ENCODE assay signal across 13 cellular contexts in genomic region chr11:70112017-70112434, GRCh38. TPM values are rescaled to one million over a fixed set of nuclear protein-coding genes. Genes with fewer than 3 reads are reported as not detected.
DNase-seq lines count a peak whose midpoint lies in the region; ATAC-seq and TF ChIP-seq lines count a peak whose summit lies in the region.
"Had no signal": no experiment of that assay in that cellular context is flagged by ENCODE, and none has a peak within 500 bp of the region (broad histone marks: within the 10 kb centered on the region; RNA-seq: fewer than 3 reads in every experiment).

No MANE protein-coding gene starts in this region.

- no peak overlapping the region for H3K27ac Mint-ChIP-seq in activated T-helper 1 cell treated with anti-CD3 and anti-CD28 coated beads, Interleukin-12 subunit alpha, Interleukin-12 subunit beta, Interleukin-2, Interleukin-4 antibody, amounts not matched to agents 30 ng/mL and 10 ng/mL and 1 ng/mL, durations not matched to agents 14 hours and 24 hours and 36 hours

- H3K27me3 ChIP-seq in HCT116 (ENCODE audit: insufficient read depth, low read length) (no peaks in the 10 kb centered on the region), WERI-Rb-1 (ENCODE audit: insufficient read depth, low read depth, severe bottlenecking) (no peaks in the 10 kb centered on the region)
- H3K27me3 ChIP-seq: ovary had no signal

- H4K20me1 ChIP-seq in HCT116 (ENCODE audit: insufficient read depth): no peaks in the 10 kb centered on the region

- no peak overlapping the region for H3K4me3 Mint-ChIP-seq in activated T-helper 1 cell treated with anti-CD3 and anti-CD28 coated beads, Interleukin-12 subunit alpha, Interleukin-12 subunit beta, Interleukin-2, Interleukin-4 antibody, amounts not matched to agents 30 ng/mL and 10 ng/mL and 1 ng/mL, durations not matched to agents 14 hours and 24 hours and 36 hours
- H3K4me3 Mint-ChIP-seq: central memory CD8-positive, alpha-beta T cell had no signal

- H3K4me3 ChIP-seq in HCT116 (replicated peaks in 1 of 2; ENCODE audit: low read depth in 1 of 2, low read length in 2 of 2) (no peak overlapping the region), WERI-Rb-1 (ENCODE audit: low read depth, low read length) (no peak overlapping the region)
- H3K4me3 ChIP-seq: ovary had no signal

- ATAC-seq in HCT116: no peak
- ATAC-seq in sciatic nerve: peak; percentile 63
- no peak for ATAC-seq in GM18873 (IDR thresholded peaks at IDR 0.05; ENCODE audit: low FRiP score, unreplicated experiment)

- no peaks in the 10 kb centered on the region for H3K79me2 ChIP-seq in HCT116 (ENCODE audit: insufficient read depth, low read length)

- CTCF ChIA-PET in HCT116 (lab: Charles Lee): no interaction called here

- no TSS peak for BruUV-seq in HCT116 (replicated peaks; lab: Mats Ljungman, UMichigan)

- no peaks in the 10 kb centered on the region for H3K9me2 ChIP-seq in HCT116 (ENCODE audit: insufficient read depth)

- POLR2A ChIA-PET in HCT116 (lab: Charles Lee): no interaction called here

- RAD21 ChIA-PET in HCT116 (lab: Charles Lee; ENCODE audit: low non-redundant PET in 1 of 2, low total read pairs in 2 of 2, uncharacterized antibody in 2 of 2, unreplicated experiment in 2 of 2): no interaction called here

- intact Hi-C loops in HCT116 (cut with micrococcal nuclease): no loop called here
- intact Hi-C loops in sciatic nerve (cut with DNase I): no loop called here
- intact Hi-C loops in activated T-helper 1 cell treated with anti-CD3 and anti-CD28 coated beads, Interleukin-12 subunit alpha, Interleukin-12 subunit beta, Interleukin-2, Interleukin-4 antibody, amounts not matched to agents 30 ng/mL and 10 ng/mL and 1 ng/mL, durations not matched to agents 14 hours and 24 hours and 36 hours (cut with micrococcal nuclease): no loop called here

- TF ChIP-seq RAD21 in HCT116 (IDR thresholded peaks at IDR 0.05; ENCODE audit: low read depth): no peak

- TF ChIP-seq POLR2A in HCT116 (IDR thresholded peaks at IDR 0.05; ENCODE audit: borderline replicate concordance, extremely low read depth, insufficient read depth, insufficient read length): no peak
- TF ChIP-seq POLR2A in erythroblast (IDR thresholded peaks at IDR 0.05; ENCODE audit: low read length): no peak

- H3K27ac ChIP-seq in HCT116 (ENCODE audit: low read depth, low read length) (no peak overlapping the region; the same call in 1 of the 2 replicates), WERI-Rb-1 (peak overlapping the region; percentile 27; the same call in 1 of the 2 replicates)
- H3K27ac ChIP-seq: ovary had no signal

- DNase-seq in HCT116 (ENCODE audit: low read depth, low spot score) (no peak), WERI-Rb-1 (no peak), hepatic stellate cell (ENCODE audit: low spot score) (peak; percentile 63), sciatic nerve (ENCODE audit: low spot score) (no peak), CD1c-positive myeloid dendritic cell (ENCODE audit: extremely low spot score) (no peak), erythroblast (lab: John Stamatoyannopoulos, UW) (no peak)
- no peak for DNase-seq in activated T-helper 1 cell treated with anti-CD3 and anti-CD28 coated beads, Interleukin-12 subunit alpha, Interleukin-12 subunit beta, Interleukin-2, Interleukin-4 antibody, amounts not matched to agents 30 ng/mL and 10 ng/mL and 1 ng/mL, durations not matched to agents 14 hours and 24 hours and 36 hours (ENCODE audit: low spot score)
- DNase-seq: activated naive CD4-positive, alpha-beta T cell treated with anti-CD3 and anti-CD28 coated beads, Interleukin-2, amount 50 U/mL, for 16 hours; stimulated activated CD8-positive, alpha-beta memory T cell treated with anti-CD3 and anti-CD28 coated beads, Interleukin-4, amount 100 ng/mL, for 48 hours had no signal

- no peaks in the 10 kb centered on the region for H3K9me3 Mint-ChIP-seq in activated T-helper 1 cell treated with anti-CD3 and anti-CD28 coated beads, Interleukin-12 subunit alpha, Interleukin-12 subunit beta, Interleukin-2, Interleukin-4 antibody, amounts not matched to agents 30 ng/mL and 10 ng/mL and 1 ng/mL, durations not matched to agents 14 hours and 24 hours and 36 hours
- H3K9me3 Mint-ChIP-seq: central memory CD8-positive, alpha-beta T cell had no signal

- peaks cover 8% of the 10 kb centered on the region for H3K4me1 Mint-ChIP-seq in activated T-helper 1 cell treated with anti-CD3 and anti-CD28 coated beads, Interleukin-12 subunit alpha, Interleukin-12 subunit beta, Interleukin-2, Interleukin-4 antibody, amounts not matched to agents 30 ng/mL and 10 ng/mL and 1 ng/mL, durations not matched to agents 14 hours and 24 hours and 36 hours (ENCODE audit: low read depth)
- H3K4me1 Mint-ChIP-seq: central memory CD8-positive, alpha-beta T cell had no signal

- H3K4me1 ChIP-seq in HCT116 (ENCODE audit: control insufficient read depth in 1 of 2, insufficient read depth in 2 of 2, low read length in 2 of 2): peaks cover 8 to 13% of the 10 kb centered on the region in 2 experiments

- H3K9me3 ChIP-seq in HCT116 (ENCODE audit: control insufficient read depth in 1 of 2, insufficient read depth in 1 of 2, low read depth in 1 of 2, low read length in 2 of 2): no peaks in the 10 kb centered on the region
- H3K9me3 ChIP-seq in WERI-Rb-1 (ENCODE audit: severe bottlenecking): no peaks in the 10 kb centered on the region
- H3K9me3 ChIP-seq: ovary had no signal

- H3K36me3 Mint-ChIP-seq in activated T-helper 1 cell treated with anti-CD3 and anti-CD28 coated beads, Interleukin-12 subunit alpha, Interleukin-12 subunit beta, Interleukin-2, Interleukin-4 antibody, amounts not matched to agents 30 ng/mL and 10 ng/mL and 1 ng/mL, durations not matched to agents 14 hours and 24 hours and 36 hours (ENCODE audit: low read depth): no peaks in the 10 kb centered on the region

- H3K9ac ChIP-seq in HCT116 (ENCODE audit: low read length): no peak overlapping the region

- no peak overlapping the region for H2AFZ ChIP-seq in HCT116 (ENCODE audit: low read depth, low read length, poor library complexity, severe bottlenecking)

- TF ChIP-seq CTCF in HCT116 (IDR thresholded peaks at IDR 0.05 in 2 of 3, conservative IDR thresholded peaks at IDR 0.05 in 1 of 3; ENCODE audit: borderline replicate concordance in 1 of 3, insufficient read depth in 1 of 3, low read depth in 2 of 3, low read length in 2 of 3) (no peak), WERI-Rb-1 (IDR thresholded peaks at IDR 0.05; ENCODE audit: low read depth, low read length) (no peak)

- no peaks in the 10 kb centered on the region for H3K36me3 ChIP-seq in HCT116 (ENCODE audit: control insufficient read depth in 1 of 2, insufficient read depth in 2 of 2, low read length in 2 of 2)
- H3K36me3 ChIP-seq in WERI-Rb-1: no peaks in the 10 kb centered on the region
- H3K36me3 ChIP-seq: ovary had no signal

- peak overlapping the region; percentile 9; the same call in 1 of the 2 replicates for H3K4me2 ChIP-seq in HCT116 (ENCODE audit: low read length)

- peaks cover 5% of the 10 kb centered on the region for H3K27me3 Mint-ChIP-seq in activated T-helper 1 cell treated with anti-CD3 and anti-CD28 coated beads, Interleukin-12 subunit alpha, Interleukin-12 subunit beta, Interleukin-2, Interleukin-4 antibody, amounts not matched to agents 30 ng/mL and 10 ng/mL and 1 ng/mL, durations not matched to agents 14 hours and 24 hours and 36 hours (ENCODE audit: insufficient read depth)

TF ChIP-seq in HCT116, 20 proteins besides CTCF, POLR2A, EP300 and RAD21 (continues in another document):
- TF ChIP-seq REST (IDR thresholded peaks at IDR 0.05; ENCODE audit: low read depth) (no peak), SP1 (IDR thresholded peaks at IDR 0.05; ENCODE audit: low read depth) (no peak), EGR1 (IDR thresholded peaks at IDR 0.05; ENCODE audit: low read depth) (no peak), CBX3 (IDR thresholded peaks at IDR 0.05; ENCODE audit: low read depth) (no peak), ATF3 (IDR thresholded peaks at IDR 0.05) (no peak), EZH2phosphoT487 (IDR thresholded peaks at IDR 0.05; ENCODE audit: borderline replicate concordance) (no peak), ZFX (IDR thresholded peaks at IDR 0.05) (no peak), CEBPB (IDR thresholded peaks at IDR 0.05; ENCODE audit: low read depth) (no peak), MAX (IDR thresholded peaks at IDR 0.05) (no peak)

RNA-seq across cellular contexts. Expression of gene ANO1, which starts 33.9 kb away (rescaled TPM):
- 41.7 TPM for total RNA-seq in HCT116 (2021; ENCODE audit: unreplicated experiment)
- 49.9 and 53.5 TPM in 2 replicates for polyA plus RNA-seq in HCT116 (2012)
- total RNA-seq in sciatic nerve: 3.4 TPM
- not detected in 2 replicates for total RNA-seq in activated T-helper 1 cell treated with anti-CD3 and anti-CD28 coated beads, Interleukin-12 subunit alpha, Interleukin-12 subunit beta, Interleukin-2, Interleukin-4 antibody, amounts not matched to agents 30 ng/mL and 10 ng/mL and 1 ng/mL, durations not matched to agents 14 hours and 24 hours and 36 hours
- total RNA-seq: lung microvascular endothelial cell had no signal
